In the genomic region with DNA sequence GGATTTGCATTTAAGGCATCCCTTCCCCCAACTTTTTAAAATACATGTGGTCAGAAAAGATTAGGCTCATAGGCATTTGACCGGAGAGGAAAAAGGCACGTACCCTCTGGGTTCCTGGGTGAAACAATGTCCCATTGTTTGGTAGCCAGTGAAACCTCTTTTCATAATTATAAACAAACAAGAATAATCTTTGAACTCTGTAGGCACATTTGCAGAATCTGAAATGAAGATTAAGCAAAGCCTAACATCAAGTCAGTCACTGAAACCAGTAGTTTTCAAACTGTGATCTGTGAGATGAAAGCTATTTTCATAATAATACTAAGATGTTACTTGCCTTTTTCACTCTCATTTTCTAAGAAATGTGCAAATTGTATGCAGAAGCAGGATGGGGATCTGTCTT, we compare ENCODE assay signal across 18 cellular contexts.
DNase-seq lines count a peak whose midpoint lies in the region; ATAC-seq and TF ChIP-seq lines count a peak whose summit lies in the region.
"Had no signal": no experiment of that assay in that cellular context is flagged by ENCODE, and none has a peak within 500 bp of the region (broad histone marks: within the 10 kb centered on the region; RNA-seq: fewer than 3 reads in every experiment).

No MANE protein-coding gene starts in this region.

- no peaks in the 10 kb centered on the region for H3K27me3 Mint-ChIP-seq in neural progenitor cell (ENCODE audit: insufficient read depth, low read depth)
- H3K27me3 Mint-ChIP-seq: B cell; dendritic cell treated with granulocyte-macrophage colony-stimulating factor and Interleukin-4, amounts not matched to agents 40 ng/mL and 50 ng/mL, for 4 days had no signal

- H3K4me3 Mint-ChIP-seq in neural progenitor cell = no peak overlapping the region
- H3K4me3 Mint-ChIP-seq: B cell; dendritic cell treated with granulocyte-macrophage colony-stimulating factor and Interleukin-4, amounts not matched to agents 40 ng/mL and 50 ng/mL, for 4 days had no signal

- H3K79me2 ChIP-seq in neural progenitor cell (ENCODE audit: low read depth) = peaks cover 30% of the 10 kb centered on the region

- no peak for ATAC-seq in GM19351 (IDR thresholded peaks at IDR 0.05; ENCODE audit: unreplicated experiment)

- no peak overlapping the region for H3K27ac ChIP-seq in neural progenitor cell
- H3K27ac ChIP-seq: Peyer's patch, transverse colon had no signal

- no peak overlapping the region for H2AFZ ChIP-seq in neural progenitor cell (replicated peaks)

- no peaks in the 10 kb centered on the region for H3K36me3 ChIP-seq in neural progenitor cell
- H3K36me3 ChIP-seq: neutrophil, Peyer's patch, transverse colon had no signal

- no peaks in the 10 kb centered on the region for H3K27me3 ChIP-seq in neural progenitor cell
- H3K27me3 ChIP-seq: neutrophil, Peyer's patch, transverse colon had no signal

- peaks cover 25% of the 10 kb centered on the region for H3K4me1 ChIP-seq in neural progenitor cell
- H3K4me1 ChIP-seq: Peyer's patch, transverse colon had no signal

- DNase-seq in GM12865 (ENCODE audit: low read depth) (peak; percentile 56), HT-29 (ENCODE audit: low spot score) (peak; percentile 73), cardiac fibroblast (ENCODE audit: low read depth in 2 of 2) (peak; percentile 19 to 46), neural progenitor cell (ENCODE audit: low spot score) (peak; percentile 27), D341Med (ENCODE audit: low spot score) (no peak), HCEC 1CT (no peak)
- DNase-seq in stimulated activated CD4-positive, alpha-beta T cell treated with anti-CD3 and anti-CD28 coated beads, Interleukin-4, amount 100 ng/mL, for 1 hour = no peak
- DNase-seq: DMS53; NCI-H1092 treated with DMSO at 0.1 percent for 48 hours; NCI-H446; Peyer's patch; stimulated activated CD4-positive, alpha-beta T cell treated with anti-CD3 and anti-CD28 coated beads, Interleukin-12 subunit alpha, Interleukin-12 subunit beta, amount 100 ng/mL, for 4 hours; T-helper 1 cell; transverse colon had no signal

- TF ChIP-seq CTCF in GM12865 (IDR thresholded peaks at IDR 0.05; ENCODE audit: insufficient read depth, low read depth, low read length, missing control alignments) (no peak), cardiac fibroblast (IDR thresholded peaks at IDR 0.05; ENCODE audit: low read depth, low read length) (no peak), neural progenitor cell (IDR thresholded peaks at IDR 0.05) (no peak)

- no peaks in the 10 kb centered on the region for H3K9me3 ChIP-seq in neural progenitor cell (ENCODE audit: low read depth)
- H3K9me3 ChIP-seq: neutrophil, Peyer's patch, transverse colon had no signal

- H3K4me3 ChIP-seq in GM12865 (ENCODE audit: low read depth, low read length) = no peak overlapping the region
- no peak overlapping the region for H3K4me3 ChIP-seq in cardiac fibroblast (replicated peaks in 1 of 2; ENCODE audit: low read depth in 2 of 2, low read length in 2 of 2)
- no peak overlapping the region for H3K4me3 ChIP-seq in neural progenitor cell
- H3K4me3 ChIP-seq: Peyer's patch, transverse colon had no signal

- H3K36me3 Mint-ChIP-seq in neural progenitor cell = no peaks in the 10 kb centered on the region

- H3K4me2 ChIP-seq in neural progenitor cell = no peak overlapping the region

- H3K9ac ChIP-seq in neural progenitor cell = no peak overlapping the region

- H3K4me1 Mint-ChIP-seq in neural progenitor cell = peaks cover 22% of the 10 kb centered on the region

- peaks cover 12% of the 10 kb centered on the region for H3F3A ChIP-seq in neural progenitor cell (ENCODE audit: low read depth)

- H4K20me1 ChIP-seq in neural progenitor cell (ENCODE audit: low read depth) = peaks cover 12% of the 10 kb centered on the region

- H3K9me3 Mint-ChIP-seq in neural progenitor cell = peaks cover 5% of the 10 kb centered on the region
- H3K9me3 Mint-ChIP-seq: dendritic cell treated with granulocyte-macrophage colony-stimulating factor and Interleukin-4, amounts not matched to agents 40 ng/mL and 50 ng/mL, for 4 days had no signal

- no peak overlapping the region for H3K27ac Mint-ChIP-seq in neural progenitor cell
- H3K27ac Mint-ChIP-seq: B cell; dendritic cell treated with granulocyte-macrophage colony-stimulating factor and Interleukin-4, amounts not matched to agents 40 ng/mL and 50 ng/mL, for 4 days had no signal

Comparison
In these comparisons a context has a peak if more than half of its experiments do, and no peak if none do; other contexts are left out.
1. DNase-seq: peak in GM12865 (single experiment), HT-29 (single experiment), cardiac fibroblast (2 of 2) and neural progenitor cell (single experiment); none in stimulated activated CD4-positive, alpha-beta T cell treated with anti-CD3 and anti-CD28 coated beads, Interleukin-4, amount 100 ng/mL, for 1 hour (single experiment), D341Med (single experiment) and HCEC 1CT (single experiment).